ENCODE assay signal across 9 cellular contexts in genomic region chr19:2064788-2065524, GRCh38. TPM values are rescaled to one million over a fixed set of nuclear protein-coding genes. Genes with fewer than 3 reads are reported as not detected.
DNase-seq lines count a peak whose midpoint lies in the region; ATAC-seq and TF ChIP-seq lines count a peak whose summit lies in the region.
"Had no signal": no experiment of that assay in that cellular context is flagged by ENCODE, and none has a peak within 500 bp of the region (broad histone marks: within the 10 kb centered on the region; RNA-seq: fewer than 3 reads in every experiment).

No MANE protein-coding gene starts in this region.

- H3K4me3 ChIP-seq in Peyer's patch = no peak overlapping the region

- POLR2A ChIA-PET in GM10248 (lab: Yijun Ruan, JAX) = no interaction called here

- no peaks in the 10 kb centered on the region for H3K9me3 ChIP-seq in Peyer's patch

- H3K27me3 ChIP-seq in Peyer's patch = no peaks in the 10 kb centered on the region

- intact Hi-C loops in head of caudate nucleus (cut with DNase I) = loop anchor here (5.0 to 10.0 kb wide), 2 partner anchors 48 to 130 kb away; partner anchors contain the start of gene BTBD2

- TF ChIP-seq POLR2A in Peyer's patch (IDR thresholded peaks at IDR 0.05) = no peak

- no peak for ATAC-seq in GM18861 (IDR thresholded peaks at IDR 0.05; ENCODE audit: unreplicated experiment)

- H3K36me3 ChIP-seq in Peyer's patch = no peaks in the 10 kb centered on the region

- peaks cover 0 to 64% (median 19%) of the 10 kb centered on the region in 4 donors for H3K4me1 ChIP-seq in Peyer's patch

- peak overlapping the region; percentile 18 to 82 (median 46) for H3K27ac ChIP-seq in Peyer's patch

- CTCF ChIA-PET in GM10248 (lab: Yijun Ruan, JAX) = no interaction called here

- TF ChIP-seq CTCF in AG09319 (IDR thresholded peaks at IDR 0.05; ENCODE audit: low read depth, low read length) (peak; percentile 14), Peyer's patch (IDR thresholded peaks at IDR 0.05) (no peak), GM10248 (IDR thresholded peaks at IDR 0.05; ENCODE audit: control extremely low read depth, extremely low read depth, low read depth, missing control alignments) (no peak)

- DNase-seq in AG09319 (ENCODE audit: extremely low read depth, low read depth) = no peak
- no peak for DNase-seq in Peyer's patch
- DNase-seq in head of caudate nucleus = peak in 22 of 42 donors; percentile 10 to 72 (median 47)
- DNase-seq in occipital lobe (lab: John Stamatoyannopoulos, UW) = peak; percentile 54
- DNase-seq in GM10248 (ENCODE audit: extremely low spot score) = no peak
- DNase-seq in COR-L47 (lab: John Stamatoyannopoulos, UW) = no peak
- no peak for DNase-seq in Kasumi-1 (lab: John Stamatoyannopoulos, UW)
- DNase-seq: T1000 had no signal

RNA-seq across cellular contexts. Expression of gene MKNK2, which starts 13.9 kb away (rescaled TPM):
- total RNA-seq in Peyer's patch = 100 to 1,000 TPM; 119 to 253 (median 192) TPM
- total RNA-seq in occipital lobe = 16.8 TPM

RNA-seq across cellular contexts. Expression of gene MOB3A, which starts 31.2 kb away (rescaled TPM):
- 10 to 100 TPM; 32.6 to 55.3 (median 35.1) TPM for total RNA-seq in Peyer's patch
- total RNA-seq in occipital lobe = 14.2 TPM

RNA-seq across cellular contexts. Expression of gene IZUMO4, which starts 31.8 kb away (rescaled TPM):
- total RNA-seq in Peyer's patch (1 to 10 TPM; 1.3 to 9.9 (median 3.8) TPM), occipital lobe (2.2 TPM)

RNA-seq across cellular contexts. Expression of gene BTBD2, which starts 49.4 kb away (rescaled TPM):
- total RNA-seq in Peyer's patch = 100 to 1,000 TPM in 1 of 4 donors, 10 to 100 TPM in 3; 57.8 to 114 (median 76.0) TPM
- 49.1 TPM for total RNA-seq in occipital lobe

Comparison
In these comparisons a context has a peak if more than half of its experiments do, and no peak if none do; other contexts are left out.
1. DNase-seq: peak in head of caudate nucleus (22 of 42) and occipital lobe (single experiment); none in AG09319 (single experiment), Peyer's patch (0 of 3), GM10248 (single experiment), COR-L47 (single experiment) and Kasumi-1 (0 of 2).